In genomic region chr22:49937758-49938564, GRCh38 we compare ENCODE assay signal across 1 cellular context.
TF ChIP-seq lines count a peak whose summit lies in the region.

No MANE protein-coding gene starts in this region.

TF ChIP-seq in H1, 55 proteins besides CTCF, POLR2A, EP300 and RAD21 (continued from another document):
- TF ChIP-seq, protein P1, sequence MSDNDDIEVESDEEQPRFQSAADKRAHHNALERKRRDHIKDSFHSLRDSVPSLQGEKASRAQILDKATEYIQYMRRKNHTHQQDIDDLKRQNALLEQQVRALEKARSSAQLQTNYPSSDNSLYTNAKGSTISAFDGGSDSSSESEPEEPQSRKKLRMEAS (IDR thresholded peaks at IDR 0.05), result no peak
